ENCODE assay signal across 1 cellular context in the genomic region with DNA sequence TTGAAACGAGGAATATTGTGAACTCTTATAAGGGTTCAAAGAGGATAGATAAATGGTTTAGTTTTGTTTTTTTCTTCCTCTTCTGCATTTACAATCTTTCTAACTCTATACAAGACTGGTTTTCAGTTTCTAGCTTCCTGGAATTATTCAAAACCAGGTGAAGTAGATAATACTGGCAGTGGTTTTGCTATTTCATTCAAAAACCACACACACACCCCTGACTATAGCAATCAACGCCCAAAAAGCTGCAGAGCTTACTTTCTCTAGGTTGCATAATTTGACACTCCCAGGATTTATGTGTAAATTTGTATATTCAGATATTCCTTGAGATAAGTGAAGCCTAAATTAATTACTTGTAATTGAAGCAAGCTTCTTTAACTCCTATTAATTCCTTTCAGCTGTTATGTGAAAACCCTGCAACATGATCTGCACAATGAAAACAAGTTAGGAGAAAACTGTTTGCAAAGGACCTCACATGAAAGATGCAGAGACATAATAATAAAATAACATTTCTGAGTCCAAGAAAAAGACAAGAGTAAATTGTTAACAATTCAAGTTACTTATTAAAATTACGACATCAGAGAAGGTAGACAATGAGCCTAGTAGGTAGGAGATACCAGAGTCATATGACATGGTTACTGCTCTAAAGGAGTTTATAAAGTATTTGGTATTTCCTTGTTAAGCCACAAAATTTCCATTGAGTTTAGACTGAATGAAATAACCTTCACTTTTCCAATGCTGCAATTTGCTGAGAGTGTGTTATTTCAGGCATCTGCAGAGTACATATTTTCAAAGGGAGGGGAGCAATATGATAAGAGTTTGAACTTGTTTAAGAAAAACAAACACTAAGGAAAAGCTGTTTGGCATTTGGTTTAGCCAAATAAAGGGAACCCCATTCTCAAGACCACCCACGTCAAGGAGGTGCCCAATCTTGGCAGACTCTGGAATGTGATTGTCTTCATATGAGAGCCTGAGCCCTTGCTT.
TF ChIP-seq lines count a peak whose summit lies in the region.

No MANE protein-coding gene starts in this region.

TF ChIP-seq in HepG2, 621 proteins besides CTCF, POLR2A, EP300 and RAD21 (continued from another document and continues in another):
- TF ChIP-seq, protein P1, sequence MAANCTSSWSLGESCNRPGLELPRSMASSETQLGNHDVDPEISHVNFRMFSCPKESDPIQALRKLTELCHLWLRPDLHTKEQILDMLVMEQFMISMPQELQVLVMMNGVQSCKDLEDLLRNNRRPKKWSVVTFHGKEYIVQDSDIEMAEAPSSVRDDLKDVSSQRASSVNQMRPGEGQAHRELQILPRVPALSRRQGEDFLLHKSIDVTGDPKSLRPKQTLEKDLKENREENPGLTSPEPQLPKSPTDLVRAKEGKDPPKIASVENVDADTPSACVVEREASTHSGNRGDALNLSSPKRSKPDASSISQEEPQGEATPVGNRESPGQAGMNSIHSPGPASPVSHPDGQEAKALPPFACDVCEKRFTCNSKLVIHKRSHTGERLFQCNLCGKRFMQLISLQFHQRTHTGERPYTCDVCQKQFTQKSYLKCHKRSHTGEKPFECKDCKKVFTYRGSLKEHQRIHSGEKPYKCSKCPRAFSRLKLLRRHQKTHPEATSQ (CRISPR knock-in tag; IDR thresholded peaks at IDR 0.05; ENCODE audit: borderline replicate concordance), result no peak
- TF ChIP-seq DMAP1 (CRISPR knock-in tag; IDR thresholded peaks at IDR 0.05), result no peak
- TF ChIP-seq, protein P2, sequence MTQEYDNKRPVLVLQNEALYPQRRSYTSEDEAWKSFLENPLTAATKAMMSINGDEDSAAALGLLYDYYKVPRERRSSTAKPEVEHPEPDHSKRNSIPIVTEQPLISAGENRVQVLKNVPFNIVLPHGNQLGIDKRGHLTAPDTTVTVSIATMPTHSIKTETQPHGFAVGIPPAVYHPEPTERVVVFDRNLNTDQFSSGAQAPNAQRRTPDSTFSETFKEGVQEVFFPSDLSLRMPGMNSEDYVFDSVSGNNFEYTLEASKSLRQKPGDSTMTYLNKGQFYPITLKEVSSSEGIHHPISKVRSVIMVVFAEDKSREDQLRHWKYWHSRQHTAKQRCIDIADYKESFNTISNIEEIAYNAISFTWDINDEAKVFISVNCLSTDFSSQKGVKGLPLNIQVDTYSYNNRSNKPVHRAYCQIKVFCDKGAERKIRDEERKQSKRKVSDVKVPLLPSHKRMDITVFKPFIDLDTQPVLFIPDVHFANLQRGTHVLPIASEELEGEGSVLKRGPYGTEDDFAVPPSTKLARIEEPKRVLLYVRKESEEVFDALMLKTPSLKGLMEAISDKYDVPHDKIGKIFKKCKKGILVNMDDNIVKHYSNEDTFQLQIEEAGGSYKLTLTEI (CRISPR knock-in tag; conservative IDR thresholded peaks at IDR 0.05), result no peak
- TF ChIP-seq, protein P3, sequence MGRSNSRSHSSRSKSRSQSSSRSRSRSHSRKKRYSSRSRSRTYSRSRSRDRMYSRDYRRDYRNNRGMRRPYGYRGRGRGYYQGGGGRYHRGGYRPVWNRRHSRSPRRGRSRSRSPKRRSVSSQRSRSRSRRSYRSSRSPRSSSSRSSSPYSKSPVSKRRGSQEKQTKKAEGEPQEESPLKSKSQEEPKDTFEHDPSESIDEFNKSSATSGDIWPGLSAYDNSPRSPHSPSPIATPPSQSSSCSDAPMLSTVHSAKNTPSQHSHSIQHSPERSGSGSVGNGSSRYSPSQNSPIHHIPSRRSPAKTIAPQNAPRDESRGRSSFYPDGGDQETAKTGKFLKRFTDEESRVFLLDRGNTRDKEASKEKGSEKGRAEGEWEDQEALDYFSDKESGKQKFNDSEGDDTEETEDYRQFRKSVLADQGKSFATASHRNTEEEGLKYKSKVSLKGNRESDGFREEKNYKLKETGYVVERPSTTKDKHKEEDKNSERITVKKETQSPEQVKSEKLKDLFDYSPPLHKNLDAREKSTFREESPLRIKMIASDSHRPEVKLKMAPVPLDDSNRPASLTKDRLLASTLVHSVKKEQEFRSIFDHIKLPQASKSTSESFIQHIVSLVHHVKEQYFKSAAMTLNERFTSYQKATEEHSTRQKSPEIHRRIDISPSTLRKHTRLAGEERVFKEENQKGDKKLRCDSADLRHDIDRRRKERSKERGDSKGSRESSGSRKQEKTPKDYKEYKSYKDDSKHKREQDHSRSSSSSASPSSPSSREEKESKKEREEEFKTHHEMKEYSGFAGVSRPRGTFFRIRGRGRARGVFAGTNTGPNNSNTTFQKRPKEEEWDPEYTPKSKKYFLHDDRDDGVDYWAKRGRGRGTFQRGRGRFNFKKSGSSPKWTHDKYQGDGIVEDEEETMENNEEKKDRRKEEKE (IDR thresholded peaks at IDR 0.05), result no peak
- no peak for TF ChIP-seq ZNF337 (CRISPR knock-in tag; IDR thresholded peaks at IDR 0.05; ENCODE audit: borderline replicate concordance, low read depth)
- TF ChIP-seq, protein P4, sequence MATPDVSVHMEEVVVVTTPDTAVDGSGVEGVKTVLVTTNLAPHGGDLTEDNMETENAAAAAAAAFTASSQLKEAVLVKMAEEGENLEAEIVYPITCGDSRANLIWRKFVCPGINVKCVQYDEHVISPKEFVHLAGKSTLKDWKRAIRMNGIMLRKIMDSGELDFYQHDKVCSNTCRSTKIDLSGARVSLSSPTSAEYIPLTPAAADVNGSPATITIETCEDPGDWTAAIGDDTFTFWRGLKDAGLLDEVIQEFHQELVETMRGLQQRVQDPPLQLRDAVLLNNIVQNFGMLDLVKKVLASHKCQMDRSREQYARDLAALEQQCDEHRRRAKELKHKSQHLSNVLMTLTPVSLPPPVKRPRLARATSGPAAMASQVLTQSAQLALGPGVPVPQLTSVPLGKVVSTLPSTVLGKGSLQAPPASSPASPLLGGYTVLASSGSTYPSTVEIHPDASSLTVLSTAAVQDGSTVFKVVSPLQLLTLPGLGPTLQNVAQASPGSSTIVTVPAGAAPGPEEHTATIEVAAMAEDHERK (CRISPR knock-in tag; IDR thresholded peaks at IDR 0.05; ENCODE audit: low read depth), result no peak
- no peak for TF ChIP-seq KAT8 (CRISPR knock-in tag; IDR thresholded peaks at IDR 0.05)
- no peak for TF ChIP-seq ZZZ3 (CRISPR knock-in tag; IDR thresholded peaks at IDR 0.05; ENCODE audit: borderline replicate concordance)
- no peak for TF ChIP-seq ZNF770 (CRISPR knock-in tag; IDR thresholded peaks at IDR 0.05)
- TF ChIP-seq, protein P5, sequence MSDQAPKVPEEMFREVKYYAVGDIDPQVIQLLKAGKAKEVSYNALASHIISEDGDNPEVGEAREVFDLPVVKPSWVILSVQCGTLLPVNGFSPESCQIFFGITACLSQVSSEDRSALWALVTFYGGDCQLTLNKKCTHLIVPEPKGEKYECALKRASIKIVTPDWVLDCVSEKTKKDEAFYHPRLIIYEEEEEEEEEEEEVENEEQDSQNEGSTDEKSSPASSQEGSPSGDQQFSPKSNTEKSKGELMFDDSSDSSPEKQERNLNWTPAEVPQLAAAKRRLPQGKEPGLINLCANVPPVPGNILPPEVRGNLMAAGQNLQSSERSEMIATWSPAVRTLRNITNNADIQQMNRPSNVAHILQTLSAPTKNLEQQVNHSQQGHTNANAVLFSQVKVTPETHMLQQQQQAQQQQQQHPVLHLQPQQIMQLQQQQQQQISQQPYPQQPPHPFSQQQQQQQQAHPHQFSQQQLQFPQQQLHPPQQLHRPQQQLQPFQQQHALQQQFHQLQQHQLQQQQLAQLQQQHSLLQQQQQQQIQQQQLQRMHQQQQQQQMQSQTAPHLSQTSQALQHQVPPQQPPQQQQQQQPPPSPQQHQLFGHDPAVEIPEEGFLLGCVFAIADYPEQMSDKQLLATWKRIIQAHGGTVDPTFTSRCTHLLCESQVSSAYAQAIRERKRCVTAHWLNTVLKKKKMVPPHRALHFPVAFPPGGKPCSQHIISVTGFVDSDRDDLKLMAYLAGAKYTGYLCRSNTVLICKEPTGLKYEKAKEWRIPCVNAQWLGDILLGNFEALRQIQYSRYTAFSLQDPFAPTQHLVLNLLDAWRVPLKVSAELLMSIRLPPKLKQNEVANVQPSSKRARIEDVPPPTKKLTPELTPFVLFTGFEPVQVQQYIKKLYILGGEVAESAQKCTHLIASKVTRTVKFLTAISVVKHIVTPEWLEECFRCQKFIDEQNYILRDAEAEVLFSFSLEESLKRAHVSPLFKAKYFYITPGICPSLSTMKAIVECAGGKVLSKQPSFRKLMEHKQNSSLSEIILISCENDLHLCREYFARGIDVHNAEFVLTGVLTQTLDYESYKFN (CRISPR knock-in tag; conservative IDR thresholded peaks at IDR 0.05), result peak; percentile 45; the same call in 1 of the 2 replicates
- no peak for TF ChIP-seq PLSCR1 (CRISPR knock-in tag; IDR thresholded peaks at IDR 0.05; ENCODE audit: borderline replicate concordance)
- TF ChIP-seq ZSCAN21 (CRISPR knock-in tag; IDR thresholded peaks at IDR 0.05; ENCODE audit: borderline replicate concordance), result no peak
- TF ChIP-seq PAX8 (CRISPR knock-in tag; IDR thresholded peaks at IDR 0.05; ENCODE audit: borderline replicate concordance), result no peak
- TF ChIP-seq, protein P6, sequence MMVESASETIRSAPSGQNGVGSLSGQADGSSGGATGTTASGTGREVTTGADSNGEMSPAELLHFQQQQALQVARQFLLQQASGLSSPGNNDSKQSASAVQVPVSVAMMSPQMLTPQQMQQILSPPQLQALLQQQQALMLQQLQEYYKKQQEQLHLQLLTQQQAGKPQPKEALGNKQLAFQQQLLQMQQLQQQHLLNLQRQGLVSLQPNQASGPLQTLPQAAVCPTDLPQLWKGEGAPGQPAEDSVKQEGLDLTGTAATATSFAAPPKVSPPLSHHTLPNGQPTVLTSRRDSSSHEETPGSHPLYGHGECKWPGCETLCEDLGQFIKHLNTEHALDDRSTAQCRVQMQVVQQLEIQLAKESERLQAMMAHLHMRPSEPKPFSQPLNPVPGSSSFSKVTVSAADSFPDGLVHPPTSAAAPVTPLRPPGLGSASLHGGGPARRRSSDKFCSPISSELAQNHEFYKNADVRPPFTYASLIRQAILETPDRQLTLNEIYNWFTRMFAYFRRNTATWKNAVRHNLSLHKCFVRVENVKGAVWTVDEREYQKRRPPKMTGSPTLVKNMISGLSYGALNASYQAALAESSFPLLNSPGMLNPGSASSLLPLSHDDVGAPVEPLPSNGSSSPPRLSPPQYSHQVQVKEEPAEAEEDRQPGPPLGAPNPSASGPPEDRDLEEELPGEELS (CRISPR knock-in tag; IDR thresholded peaks at IDR 0.05), result peak; percentile 84
- TF ChIP-seq TEF (CRISPR knock-in tag; IDR thresholded peaks at IDR 0.05), result no peak
- TF ChIP-seq CEBPZ (IDR thresholded peaks at IDR 0.05; ENCODE audit: low read length), result no peak
- no peak for TF ChIP-seq THAP9 (CRISPR knock-in tag; IDR thresholded peaks at IDR 0.05; ENCODE audit: borderline replicate concordance)
- no peak for TF ChIP-seq ZNF879 (CRISPR knock-in tag; IDR thresholded peaks at IDR 0.05)
